ENCODE assay signal across 1 cellular context in genomic region chr10:27099916-27100799, GRCh38.
TF ChIP-seq lines count a peak whose summit lies in the region.

ANKRD26 (minus strand) TSS chr10:27100494; CDS start chr10:27100326, 168 bp downstream.

TF ChIP-seq in GM12878, 131 proteins besides CTCF, POLR2A, EP300 and RAD21 (continued from another document and continues in another):
- no peak for TF ChIP-seq REST (IDR thresholded peaks at IDR 0.05; ENCODE audit: low read depth, low read length)
- TF ChIP-seq HCFC1 (IDR thresholded peaks at IDR 0.05; ENCODE audit: low read length), result no peak; the same call in 1 of the 2 replicates
- peak in 1 of 2 experiments; percentile 98; a peak in 2 of 3 replicates for TF ChIP-seq EGR1 (IDR thresholded peaks at IDR 0.05; ENCODE audit: borderline replicate concordance in 1 of 2, low read depth in 2 of 2, low read length in 2 of 2)
- no peak; the same call in 1 of the 2 replicates for TF ChIP-seq SIN3A (IDR thresholded peaks at IDR 0.05; ENCODE audit: low read depth, low read length)
- no peak for TF ChIP-seq MAX (IDR thresholded peaks at IDR 0.05; ENCODE audit: low read depth, low read length)
- peak; percentile 87 for TF ChIP-seq RELB (IDR thresholded peaks at IDR 0.05; ENCODE audit: low read depth)
- TF ChIP-seq WRNIP1 (IDR thresholded peaks at IDR 0.05; ENCODE audit: borderline replicate concordance, low read depth, low read length), result 0 out of 2 replicates have a peak, but pooled peaks have one; percentile 57
- no peak for TF ChIP-seq CHD2 (IDR thresholded peaks at IDR 0.05; ENCODE audit: borderline replicate concordance, low read depth, low read length)
- TF ChIP-seq ASH2L (IDR thresholded peaks at IDR 0.05; ENCODE audit: borderline replicate concordance, low read depth), result peak; percentile 33; the same call in 1 of the 2 replicates
- TF ChIP-seq ESRRA (IDR thresholded peaks at IDR 0.05; ENCODE audit: low read length), result no peak
- TF ChIP-seq CREB1 (IDR thresholded peaks at IDR 0.05; ENCODE audit: low read depth), result no peak
- peak; percentile 68 for TF ChIP-seq EED (IDR thresholded peaks at IDR 0.05; ENCODE audit: low read depth)
- no peak for TF ChIP-seq TARDBP (IDR thresholded peaks at IDR 0.05; ENCODE audit: borderline replicate concordance)
- TF ChIP-seq POLR2AphosphoS2 (IDR thresholded peaks at IDR 0.05; ENCODE audit: low read depth, low read length), result 0 out of 2 replicates have a peak, but pooled peaks have one; percentile 44
- TF ChIP-seq BHLHE40 (IDR thresholded peaks at IDR 0.05; ENCODE audit: borderline replicate concordance in 1 of 2, low read depth in 2 of 2, low read length in 1 of 2), result peak in 1 of 2 experiments; percentile 30; a peak in 1 of 4 replicates
- TF ChIP-seq SP1 (IDR thresholded peaks at IDR 0.05; ENCODE audit: low read depth, low read length), result no peak
- TF ChIP-seq CBFB (IDR thresholded peaks at IDR 0.05; ENCODE audit: low read depth), result 0 out of 2 replicates have a peak, but pooled peaks have one; percentile 73
- no peak for TF ChIP-seq PAX8 (IDR thresholded peaks at IDR 0.05)
- peak; percentile 38; the same call in 1 of the 2 replicates for TF ChIP-seq TAF1 (IDR thresholded peaks at IDR 0.05; ENCODE audit: borderline replicate concordance, low read depth, low read length)
- TF ChIP-seq IKZF1 (conservative IDR thresholded peaks at IDR 0.05), result peak; percentile 100
- TF ChIP-seq ZNF274 (IDR thresholded peaks at IDR 0.05; ENCODE audit: insufficient read depth, insufficient read length), result no peak
- no peak for TF ChIP-seq RELA (IDR thresholded peaks at IDR 0.05; ENCODE audit: borderline replicate concordance, partially characterized antibody)
- peak; percentile 75 to 85 for TF ChIP-seq IKZF2 (IDR thresholded peaks at IDR 0.05)
- TF ChIP-seq TBL1XR1 (IDR thresholded peaks at IDR 0.05; ENCODE audit: low read depth, low read length), result 0 out of 2 replicates have a peak, but pooled peaks have one; percentile 19
- no peak for TF ChIP-seq MEF2A (IDR thresholded peaks at IDR 0.05; ENCODE audit: insufficient read depth, low read depth, low read length)
- no peak; the same call in 1 of the 2 replicates for TF ChIP-seq CEBPZ (IDR thresholded peaks at IDR 0.05; ENCODE audit: low read depth, low read length)
- TF ChIP-seq BCL3 (IDR thresholded peaks at IDR 0.05; ENCODE audit: borderline replicate concordance, insufficient read depth, low read depth, low read length, poor library complexity, severe bottlenecking), result no peak
- 0 out of 2 replicates have a peak, but pooled peaks have one; percentile 8 for TF ChIP-seq SMC3 (IDR thresholded peaks at IDR 0.05; ENCODE audit: borderline replicate concordance, low read length)
- peak; percentile 100 for TF ChIP-seq NRF1 (conservative IDR thresholded peaks at IDR 0.05; ENCODE audit: low read depth, low read length)
- TF ChIP-seq LARP7 (IDR thresholded peaks at IDR 0.05), result 0 out of 2 replicates have a peak, but pooled peaks have one; percentile 9
- TF ChIP-seq MTA3 (IDR thresholded peaks at IDR 0.05; ENCODE audit: borderline replicate concordance, low read length), result no peak
- no peak for TF ChIP-seq CBX3 (IDR thresholded peaks at IDR 0.05; ENCODE audit: borderline replicate concordance, low read depth)
- TF ChIP-seq ATF7 (IDR thresholded peaks at IDR 0.05; ENCODE audit: low read depth), result peak; percentile 64; the same call in 1 of the 2 replicates
- no peak for TF ChIP-seq ZSCAN29 (IDR thresholded peaks at IDR 0.05)
- TF ChIP-seq POU2F2 (IDR thresholded peaks at IDR 0.05; ENCODE audit: borderline replicate concordance, low read depth, low read length), result peak; percentile 16; the same call in 1 of the 3 replicates
- 0 out of 2 replicates have a peak, but pooled peaks have one; percentile 55 for TF ChIP-seq GATAD2B (conservative IDR thresholded peaks at IDR 0.05; ENCODE audit: low read depth)
- TF ChIP-seq NR2C1 (IDR thresholded peaks at IDR 0.05), result no peak
- 0 out of 2 replicates have a peak, but pooled peaks have one; percentile 53 for TF ChIP-seq DPF2 (IDR thresholded peaks at IDR 0.05)
- TF ChIP-seq TCF3 (IDR thresholded peaks at IDR 0.05; ENCODE audit: borderline replicate concordance, insufficient read depth, low read depth, low read length), result no peak
- 0 out of 2 replicates have a peak, but pooled peaks have one; percentile 15 for TF ChIP-seq MLLT1 (IDR thresholded peaks at IDR 0.05)
- 0 out of 2 replicates have a peak, but pooled peaks have one; percentile 11 for TF ChIP-seq YY1 (IDR thresholded peaks at IDR 0.05; ENCODE audit: low read depth, low read length)
- TF ChIP-seq NR2C2 (IDR thresholded peaks at IDR 0.05; ENCODE audit: borderline replicate concordance, control insufficient read depth, insufficient read length, low read depth), result no peak
- TF ChIP-seq RUNX3 (IDR thresholded peaks at IDR 0.05; ENCODE audit: low read length), result peak; percentile 82
- no peak for TF ChIP-seq CHD4 (IDR thresholded peaks at IDR 0.05)
- TF ChIP-seq SREBF1 (IDR thresholded peaks at IDR 0.05; ENCODE audit: low read length), result 0 out of 2 replicates have a peak, but pooled peaks have one; percentile 34
- TF ChIP-seq SMAD5 (IDR thresholded peaks at IDR 0.05; ENCODE audit: low read depth), result peak; percentile 70; the same call in 1 of the 2 replicates
- TF ChIP-seq ZNF687 (IDR thresholded peaks at IDR 0.05), result peak; percentile 98
- TF ChIP-seq PML (IDR thresholded peaks at IDR 0.05; ENCODE audit: low read length), result peak; percentile 73
- no peak for TF ChIP-seq ZNF207 (IDR thresholded peaks at IDR 0.05; ENCODE audit: borderline replicate concordance)
- 0 out of 2 replicates have a peak, but pooled peaks have one; percentile 30 for TF ChIP-seq PKNOX1 (IDR thresholded peaks at IDR 0.05)
